Comparison of ENCODE assay signal across 9 cellular contexts in the genomic region with DNA sequence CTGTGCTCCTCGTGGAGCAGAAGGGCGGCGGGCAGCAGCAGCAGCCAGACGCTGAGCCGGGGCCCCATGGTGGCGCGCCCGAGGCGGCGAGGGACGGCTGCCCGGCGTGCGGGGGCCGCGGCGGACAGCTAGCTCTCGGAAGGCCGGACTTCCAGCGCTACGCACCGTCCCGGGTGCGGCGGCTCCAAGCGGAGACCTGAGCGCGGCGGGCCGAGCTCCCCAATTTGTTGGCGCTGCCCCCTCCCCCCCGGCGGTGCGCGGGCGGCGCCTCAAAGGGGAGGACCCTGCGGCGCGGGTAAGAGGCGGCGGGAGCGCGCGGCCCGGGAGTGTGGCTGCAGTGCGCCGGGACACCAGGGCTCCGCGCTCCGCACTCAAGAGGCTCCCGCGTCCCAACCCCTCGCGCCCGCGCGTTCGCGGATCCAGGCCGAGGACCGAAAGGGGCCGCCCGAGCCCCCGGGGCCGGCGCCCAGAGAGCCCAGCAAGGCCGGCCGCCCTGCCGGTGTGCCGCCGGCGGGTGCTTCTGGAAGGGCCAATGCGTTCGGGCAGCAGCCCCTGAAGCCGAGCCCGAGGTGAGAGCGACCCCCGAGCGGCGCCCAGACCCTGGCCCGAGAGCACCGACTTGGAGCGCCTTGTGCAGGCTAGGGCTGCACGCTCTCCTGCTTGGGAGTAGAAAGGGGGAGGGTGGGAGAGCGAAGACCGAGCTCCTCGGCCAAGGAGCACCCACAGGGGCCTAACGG. TPM values are rescaled to one million over a fixed set of nuclear protein-coding genes. Genes with fewer than 3 reads are reported as not detected.
A peak's percentile ranks its signal among the peaks of the same experiment; 100 is the strongest.
DNase-seq lines count a peak whose midpoint lies in the region; ATAC-seq, FAIRE-seq and TF ChIP-seq lines count a peak whose summit lies in the region.
"Had no signal": no experiment of that assay in that cellular context is flagged by ENCODE, and none has a peak within 500 bp of the region (broad histone marks: within the 10 kb centered on the region; RNA-seq: fewer than 3 reads in every experiment).

A gene (minus strand): TSS at position 198 of the 737 bp plus-strand sequence. CDS start 130 bp downstream, at position 68.
A gene (plus strand): TSS at position 325 of the 737 bp plus-strand sequence. CDS start 620 bp downstream, outside the sequence.

- H3K36me3 ChIP-seq in Caco-2 (ENCODE audit: control insufficient read depth, insufficient read depth, low read length) = no peaks in the 10 kb centered on the region
- peaks cover 41% of the 10 kb centered on the region for H3K36me3 ChIP-seq in RWPE2 (ENCODE audit: low read depth)

- peak within 1 kb of the TSS; percentile 99 for H3K27ac ChIP-seq in RWPE2 (ENCODE audit: poor library complexity, severe bottlenecking)

- H3K27ac Mint-ChIP-seq in Caco-2 (ENCODE audit: unreplicated experiment) (peak within 1 kb of the TSS; percentile 50), osteocyte (ENCODE audit: unreplicated experiment) (peak within 1 kb of the TSS; percentile 100)
- H3K27ac Mint-ChIP-seq: activated naive CD4-positive, alpha-beta T cell treated with anti-CD3 and anti-CD28 coated beads, Interleukin-2, amount 50 U/mL, for 24 hours had no signal

- intact Hi-C loops in Caco-2 (cut with micrococcal nuclease; ENCODE audit: unreplicated experiment) = no loop called here

- FAIRE-seq in frontal cortex (lab: Jason Lieb, UNC) = no peak

- H3K4me1 Mint-ChIP-seq in Caco-2 (ENCODE audit: low read depth, unreplicated experiment) (peaks cover 23% of the 10 kb centered on the region), osteocyte (ENCODE audit: unreplicated experiment) (peaks cover 59% of the 10 kb centered on the region)

- BruUV-seq in Caco-2 (replicated peaks; lab: Mats Ljungman, UMichigan) = no TSS peak

- H3K4me3 Mint-ChIP-seq in Caco-2 (ENCODE audit: unreplicated experiment) (no peak within 1 kb of the TSS), osteocyte (ENCODE audit: unreplicated experiment) (peak within 1 kb of the TSS; percentile 99)
- H3K4me3 Mint-ChIP-seq: activated naive CD4-positive, alpha-beta T cell treated with anti-CD3 and anti-CD28 coated beads, Interleukin-2, amount 50 U/mL, for 24 hours had no signal

- H3K4me1 ChIP-seq in Caco-2 = peaks cover 36% of the 10 kb centered on the region
- peaks cover 27% of the 10 kb centered on the region for H3K4me1 ChIP-seq in RWPE2 (ENCODE audit: insufficient read depth, poor library complexity, severe bottlenecking)

- POLR2A ChIA-PET in Caco-2 (lab: Charles Lee) = no interaction called here

- H3K36me3 Mint-ChIP-seq in Caco-2 (ENCODE audit: insufficient read depth, unreplicated experiment) = peaks cover 11% of the 10 kb centered on the region
- peaks cover 65% of the 10 kb centered on the region for H3K36me3 Mint-ChIP-seq in osteocyte (ENCODE audit: unreplicated experiment)
- H3K36me3 Mint-ChIP-seq: activated naive CD4-positive, alpha-beta T cell treated with anti-CD3 and anti-CD28 coated beads, Interleukin-2, amount 50 U/mL, for 24 hours had no signal

- peaks cover 6% of the 10 kb centered on the region for H3K9me3 Mint-ChIP-seq in Caco-2 (ENCODE audit: unreplicated experiment)
- no peaks in the 10 kb centered on the region for H3K9me3 Mint-ChIP-seq in osteocyte (ENCODE audit: unreplicated experiment)
- H3K9me3 Mint-ChIP-seq: activated naive CD4-positive, alpha-beta T cell treated with anti-CD3 and anti-CD28 coated beads, Interleukin-2, amount 50 U/mL, for 24 hours had no signal

- H3K27me3 ChIP-seq in Caco-2 (replicated peaks; ENCODE audit: control insufficient read depth, insufficient read depth, low read length) (no peaks in the 10 kb centered on the region), RWPE2 (ENCODE audit: insufficient read depth, poor library complexity, severe bottlenecking) (no peaks in the 10 kb centered on the region)

- DNase-seq in Caco-2 (no peak), RWPE2 (ENCODE audit: low spot score) (no peak), frontal cortex (ENCODE audit: low spot score in 2 of 2) (peak; percentile 48 to 50), osteocyte (ENCODE audit: extremely low spot score, unreplicated experiment) (peak; percentile 95)
- no peak for DNase-seq in activated T-cell treated with anti-CD3 and anti-CD28 coated beads, Interleukin-2, amount 50 U/mL, for 1 hour

- H3K27me3 Mint-ChIP-seq in Caco-2 (ENCODE audit: insufficient read depth, unreplicated experiment) = no peaks in the 10 kb centered on the region
- H3K27me3 Mint-ChIP-seq in osteocyte (ENCODE audit: unreplicated experiment) = no peaks in the 10 kb centered on the region

- ATAC-seq in RWPE2 (ENCODE audit: low read depth) = peak; percentile 67
- no peak for ATAC-seq in HG02840 (IDR thresholded peaks at IDR 0.05; ENCODE audit: low FRiP score, unreplicated experiment)
- no peak for ATAC-seq in HG03095 (IDR thresholded peaks at IDR 0.05; ENCODE audit: unreplicated experiment)
- ATAC-seq in HG02798 (IDR thresholded peaks at IDR 0.05; ENCODE audit: poor library complexity, unreplicated experiment) = no peak

- CTCF ChIA-PET in Caco-2 (lab: Charles Lee) = no interaction called here

- H3K9me3 ChIP-seq in Caco-2 = no peaks in the 10 kb centered on the region
- no peaks in the 10 kb centered on the region for H3K9me3 ChIP-seq in RWPE2 (ENCODE audit: severe bottlenecking)

- H3K4me3 ChIP-seq in Caco-2 (ENCODE audit: low read depth, low read length) (no peak within 1 kb of the TSS), RWPE2 (ENCODE audit: severe bottlenecking) (peak within 1 kb of the TSS; percentile 69)

- TF ChIP-seq CTCF in Caco-2 (IDR thresholded peaks at IDR 0.05; ENCODE audit: insufficient read depth in 1 of 2, low read depth in 1 of 2, low read length in 1 of 2, severe bottlenecking in 1 of 2, unreplicated experiment in 1 of 2) (no peak), RWPE2 (IDR thresholded peaks at IDR 0.05; ENCODE audit: poor library complexity, severe bottlenecking) (no peak), osteocyte (IDR thresholded peaks at IDR 0.05) (no peak)

RNA-seq across cellular contexts. Expression of the first gene that starts in this region (rescaled TPM):
- 4.5 and 4.8 TPM in 2 replicates for total RNA-seq in Caco-2 (2022)
- 65.2 TPM for total RNA-seq in frontal cortex
- total RNA-seq in osteocyte = 3,181 and 3,589 TPM in 2 replicates

RNA-seq across cellular contexts. Expression of the second gene that starts in this region (rescaled TPM):
- total RNA-seq in Caco-2 (2022) = 17.1 and 19.2 TPM in 2 replicates
- 47.3 TPM for total RNA-seq in frontal cortex
- 2,001 and 2,067 TPM in 2 replicates for total RNA-seq in osteocyte

Comparison
In these comparisons a context has a peak if more than half of its experiments do, and no peak if none do; other contexts are left out.
1. RNA of the first gene that starts in this region (total RNA-seq): 3,181 to 3,589 TPM in osteocyte; 65.2 TPM in frontal cortex (single experiment) and 4.5 to 4.8 TPM in Caco-2; every median in the first group is over 10 times any median in the second.
2. RNA of the second gene that starts in this region (total RNA-seq): 2,001 to 2,067 TPM in osteocyte; 47.3 TPM in frontal cortex (single experiment) and 17.1 to 19.2 TPM in Caco-2; every median in the first group is over 10 times any median in the second.
3. DNase-seq: peak in frontal cortex (2 of 2) and osteocyte (single experiment); none in Caco-2 (0 of 2), RWPE2 (single experiment) and activated T-cell treated with anti-CD3 and anti-CD28 coated beads, Interleukin-2, amount 50 U/mL, for 1 hour (single experiment).